ENCODE assay signal across 1 cellular context in the genomic region with DNA sequence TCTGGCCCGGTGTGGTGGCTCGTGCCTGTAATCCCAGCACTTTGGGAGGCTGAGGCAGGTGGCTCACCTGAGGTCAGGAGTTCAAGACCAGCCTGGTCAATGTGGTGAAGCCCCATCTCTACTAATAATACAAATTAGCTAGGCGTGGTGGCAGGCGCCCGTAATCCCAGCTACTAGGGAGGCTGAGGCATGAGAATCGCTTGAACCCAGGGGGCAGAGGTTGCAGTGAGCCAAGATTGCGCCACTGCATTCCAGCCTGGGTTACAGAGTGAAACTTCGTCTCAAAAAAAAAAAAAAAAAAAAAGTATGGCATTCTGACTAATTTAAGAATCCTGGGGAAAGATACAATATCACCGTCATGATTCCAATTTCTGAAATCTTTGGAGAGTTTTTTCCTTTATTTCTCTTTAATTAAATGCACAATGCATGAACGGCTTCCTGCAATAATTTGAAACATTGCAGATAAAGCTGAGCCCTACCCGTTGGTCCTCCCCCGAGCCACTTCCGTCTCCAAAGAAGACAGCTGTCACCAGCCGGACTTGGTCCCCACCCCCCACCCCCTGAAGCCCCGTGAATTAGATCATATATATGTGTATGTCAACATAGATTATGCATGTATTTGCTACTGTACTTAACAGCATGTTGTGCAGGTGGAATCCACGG.
TF ChIP-seq lines count a peak whose summit lies in the region.

No MANE protein-coding gene starts in this region.

TF ChIP-seq in HepG2, 621 proteins besides CTCF, POLR2A, EP300 and RAD21 (continued from another document and continues in another):
- no peak for TF ChIP-seq LRRFIP1 (CRISPR knock-in tag; conservative IDR thresholded peaks at IDR 0.05)
- no peak for TF ChIP-seq TRAFD1 (CRISPR knock-in tag; IDR thresholded peaks at IDR 0.05; ENCODE audit: borderline replicate concordance)
- no peak for TF ChIP-seq KDM1A (CRISPR knock-in tag; IDR thresholded peaks at IDR 0.05)
- TF ChIP-seq PITX1 (CRISPR knock-in tag; IDR thresholded peaks at IDR 0.05), result no peak
- TF ChIP-seq ZNF34 (CRISPR knock-in tag; IDR thresholded peaks at IDR 0.05; ENCODE audit: borderline replicate concordance), result no peak
- TF ChIP-seq BHLHE40 (IDR thresholded peaks at IDR 0.05; ENCODE audit: low read length), result no peak
- no peak for TF ChIP-seq ZNF263 (CRISPR knock-in tag; IDR thresholded peaks at IDR 0.05)
- no peak for TF ChIP-seq ZNF335 (CRISPR knock-in tag; IDR thresholded peaks at IDR 0.05)
- no peak for TF ChIP-seq KMT2B (CRISPR knock-in tag; IDR thresholded peaks at IDR 0.05)
- no peak for TF ChIP-seq ZBED4 (CRISPR knock-in tag; IDR thresholded peaks at IDR 0.05; ENCODE audit: borderline replicate concordance)
- TF ChIP-seq KLF11 (CRISPR knock-in tag; IDR thresholded peaks at IDR 0.05), result no peak
- TF ChIP-seq ZFYVE20 (CRISPR knock-in tag; IDR thresholded peaks at IDR 0.05; ENCODE audit: borderline replicate concordance, low read depth), result no peak
- TF ChIP-seq ZNF468 (CRISPR knock-in tag; IDR thresholded peaks at IDR 0.05), result no peak
- no peak for TF ChIP-seq YEATS4 (CRISPR knock-in tag; IDR thresholded peaks at IDR 0.05; ENCODE audit: borderline replicate concordance)
- TF ChIP-seq SP2 (CRISPR knock-in tag; IDR thresholded peaks at IDR 0.05), result no peak
- no peak for TF ChIP-seq ZBTB21 (CRISPR knock-in tag; IDR thresholded peaks at IDR 0.05)
- TF ChIP-seq ZFP62 (CRISPR knock-in tag; IDR thresholded peaks at IDR 0.05), result no peak
- peak; percentile 91 for TF ChIP-seq TEAD3 (CRISPR knock-in tag; optimal IDR thresholded peaks at IDR 0.05; ENCODE audit: borderline replicate concordance)
- TF ChIP-seq IKZF1 (IDR thresholded peaks at IDR 0.05), result no peak
- no peak for TF ChIP-seq MTERF4 (CRISPR knock-in tag; IDR thresholded peaks at IDR 0.05)
- peak; percentile 10; the same call in 1 of the 2 replicates for TF ChIP-seq ARID5B (CRISPR knock-in tag; IDR thresholded peaks at IDR 0.05)
- TF ChIP-seq NFYB (CRISPR knock-in tag; IDR thresholded peaks at IDR 0.05), result no peak
- TF ChIP-seq, protein P1, sequence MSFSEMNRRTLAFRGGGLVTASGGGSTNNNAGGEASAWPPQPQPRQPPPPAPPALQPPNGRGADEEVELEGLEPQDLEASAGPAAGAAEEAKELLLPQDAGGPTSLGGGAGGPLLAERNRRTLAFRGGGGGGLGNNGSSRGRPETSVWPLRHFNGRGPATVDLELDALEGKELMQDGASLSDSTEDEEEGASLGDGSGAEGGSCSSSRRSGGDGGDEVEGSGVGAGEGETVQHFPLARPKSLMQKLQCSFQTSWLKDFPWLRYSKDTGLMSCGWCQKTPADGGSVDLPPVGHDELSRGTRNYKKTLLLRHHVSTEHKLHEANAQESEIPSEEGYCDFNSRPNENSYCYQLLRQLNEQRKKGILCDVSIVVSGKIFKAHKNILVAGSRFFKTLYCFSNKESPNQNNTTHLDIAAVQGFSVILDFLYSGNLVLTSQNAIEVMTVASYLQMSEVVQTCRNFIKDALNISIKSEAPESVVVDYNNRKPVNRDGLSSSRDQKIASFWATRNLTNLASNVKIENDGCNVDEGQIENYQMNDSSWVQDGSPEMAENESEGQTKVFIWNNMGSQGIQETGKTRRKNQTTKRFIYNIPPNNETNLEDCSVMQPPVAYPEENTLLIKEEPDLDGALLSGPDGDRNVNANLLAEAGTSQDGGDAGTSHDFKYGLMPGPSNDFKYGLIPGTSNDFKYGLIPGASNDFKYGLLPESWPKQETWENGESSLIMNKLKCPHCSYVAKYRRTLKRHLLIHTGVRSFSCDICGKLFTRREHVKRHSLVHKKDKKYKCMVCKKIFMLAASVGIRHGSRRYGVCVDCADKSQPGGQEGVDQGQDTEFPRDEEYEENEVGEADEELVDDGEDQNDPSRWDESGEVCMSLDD (CRISPR knock-in tag; IDR thresholded peaks at IDR 0.05; ENCODE audit: borderline replicate concordance), result no peak
- TF ChIP-seq ZNF24 (IDR thresholded peaks at IDR 0.05), result no peak
- no peak for TF ChIP-seq ZNF160 (CRISPR knock-in tag; IDR thresholded peaks at IDR 0.05)
- no peak for TF ChIP-seq THAP7 (CRISPR knock-in tag; IDR thresholded peaks at IDR 0.05)
- TF ChIP-seq REXO4 (CRISPR knock-in tag; IDR thresholded peaks at IDR 0.05; ENCODE audit: borderline replicate concordance), result no peak
- no peak for TF ChIP-seq SNRNP70 (IDR thresholded peaks at IDR 0.05; ENCODE audit: low read depth, low read length)
- TF ChIP-seq, protein P2, sequence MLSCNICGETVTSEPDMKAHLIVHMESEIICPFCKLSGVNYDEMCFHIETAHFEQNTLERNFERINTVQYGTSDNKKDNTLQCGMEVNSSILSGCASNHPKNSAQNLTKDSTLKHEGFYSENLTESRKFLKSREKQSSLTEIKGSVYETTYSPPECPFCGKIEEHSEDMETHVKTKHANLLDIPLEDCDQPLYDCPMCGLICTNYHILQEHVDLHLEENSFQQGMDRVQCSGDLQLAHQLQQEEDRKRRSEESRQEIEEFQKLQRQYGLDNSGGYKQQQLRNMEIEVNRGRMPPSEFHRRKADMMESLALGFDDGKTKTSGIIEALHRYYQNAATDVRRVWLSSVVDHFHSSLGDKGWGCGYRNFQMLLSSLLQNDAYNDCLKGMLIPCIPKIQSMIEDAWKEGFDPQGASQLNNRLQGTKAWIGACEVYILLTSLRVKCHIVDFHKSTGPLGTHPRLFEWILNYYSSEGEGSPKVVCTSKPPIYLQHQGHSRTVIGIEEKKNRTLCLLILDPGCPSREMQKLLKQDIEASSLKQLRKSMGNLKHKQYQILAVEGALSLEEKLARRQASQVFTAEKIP (CRISPR knock-in tag; IDR thresholded peaks at IDR 0.05; ENCODE audit: borderline replicate concordance), result no peak
- TF ChIP-seq ZNF775 (CRISPR knock-in tag; IDR thresholded peaks at IDR 0.05; ENCODE audit: borderline replicate concordance), result no peak
- TF ChIP-seq ZNF614 (CRISPR knock-in tag; IDR thresholded peaks at IDR 0.05; ENCODE audit: borderline replicate concordance), result no peak
- TF ChIP-seq RELA (CRISPR knock-in tag; IDR thresholded peaks at IDR 0.05), result no peak
- no peak for TF ChIP-seq AKAP8 (CRISPR knock-in tag; IDR thresholded peaks at IDR 0.05)
- TF ChIP-seq NR2F1 (CRISPR knock-in tag; IDR thresholded peaks at IDR 0.05), result peak in 1 of 2 experiments; percentile 37; a peak in 1 of 4 replicates
